Comparison of ENCODE assay signal across 1 cellular context in the genomic region with DNA sequence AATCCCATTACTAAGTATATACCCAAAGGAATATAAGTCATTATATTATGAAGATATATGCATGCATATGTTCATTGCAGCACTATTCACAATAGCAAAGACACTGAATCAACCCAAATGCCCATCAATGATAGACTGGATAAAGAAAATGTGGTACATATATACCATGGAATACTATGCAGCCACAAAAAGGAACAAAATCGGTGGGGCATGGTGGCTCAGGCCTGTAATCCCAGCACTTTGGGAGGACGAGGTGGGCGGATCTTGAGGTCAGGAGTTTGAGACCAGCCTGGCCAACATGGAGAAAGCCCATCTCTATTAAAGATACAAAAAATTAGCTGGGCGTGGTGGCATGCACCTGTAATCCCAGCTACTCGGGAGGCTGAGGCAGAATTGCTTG.
TF ChIP-seq lines count a peak whose summit lies in the region.

No MANE protein-coding gene starts in this region.

TF ChIP-seq in SK-N-SH treated with all-trans-retinoic acid at 6 μM for 48 hours, 23 proteins besides CTCF, POLR2A, EP300 and RAD21:
- peak; percentile 73; the same call in 1 of the 2 replicates for TF ChIP-seq ZNF8 (CRISPR knock-in tag; IDR thresholded peaks at IDR 0.05)
